ENCODE assay signal across 16 cellular contexts in genomic region chr5:111237470-111237869, GRCh38. TPM values are rescaled to one million over a fixed set of nuclear protein-coding genes. Genes with fewer than 3 reads are reported as not detected.
DNase-seq lines count a peak whose midpoint lies in the region; ATAC-seq, FAIRE-seq and TF ChIP-seq lines count a peak whose summit lies in the region.
"Had no signal": no experiment of that assay in that cellular context is flagged by ENCODE, and none has a peak within 500 bp of the region (broad histone marks: within the 10 kb centered on the region; RNA-seq: fewer than 3 reads in every experiment).

No MANE protein-coding gene starts in this region.

- H4K20me1 ChIP-seq in Loucy (ENCODE audit: insufficient read depth, low read length, poor library complexity, severe bottlenecking): no peaks in the 10 kb centered on the region
- H4K20me1 ChIP-seq in astrocyte (ENCODE audit: insufficient read depth, low read length): no peaks in the 10 kb centered on the region

- TF ChIP-seq CTCF in Loucy (conservative IDR thresholded peaks at IDR 0.05; ENCODE audit: low read length) (no peak), astrocyte (IDR thresholded peaks at IDR 0.05; ENCODE audit: insufficient read depth, low read depth, low read length) (no peak)

- H3K27me3 ChIP-seq in Loucy (ENCODE audit: insufficient read depth, low read length, poor library complexity, severe bottlenecking) (no peaks in the 10 kb centered on the region), astrocyte (ENCODE audit: insufficient read depth, low read length) (no peaks in the 10 kb centered on the region)
- H3K27me3 ChIP-seq: body of pancreas had no signal

- H3K36me3 Mint-ChIP-seq in activated T-cell treated with anti-CD3 and anti-CD28 coated beads, Interleukin-2, amount 50 U/mL, for 72 hours (ENCODE audit: insufficient read depth in 2 of 2): peaks cover 0 to 3% of the 10 kb centered on the region in 2 donors
- H3K36me3 Mint-ChIP-seq in astrocyte (ENCODE audit: low read depth, unreplicated experiment): peaks cover 2% of the 10 kb centered on the region

- H3K4me3 ChIP-seq in Loucy (ENCODE audit: low read length, poor library complexity, severe bottlenecking): peak overlapping the region; percentile 17
- no peak overlapping the region for H3K4me3 ChIP-seq in astrocyte (ENCODE audit: insufficient read depth, low read depth, low read length)
- H3K4me3 ChIP-seq: body of pancreas, HAP-1, SK-N-MC had no signal

- DNase-seq in activated T-cell treated with anti-CD3 and anti-CD28 coated beads, Interleukin-2, amount 50 U/mL, for 72 hours: no peak
- DNase-seq in activated T-cell treated with anti-CD3 and anti-CD28 coated beads, Interleukin-2, amount 50 U/mL, for 48 hours: no peak
- DNase-seq in astrocyte (ENCODE audit: low read depth) (peak; percentile 47), renal cortical epithelial cell (ENCODE audit: low read depth) (peak; percentile 10), GOT3 (lab: John Stamatoyannopoulos, UW) (no peak), Ammon's horn (ENCODE audit: low spot score) (no peak)
- DNase-seq: body of pancreas, KBM-7, midbrain, NCI-H1105 treated with DMSO at 0.1 percent for 48 hours, NCI-H226, small intestine had no signal

- FAIRE-seq in astrocyte (lab: Jason Lieb, UNC): no peak
- FAIRE-seq: small intestine had no signal

- H3K9me2 ChIP-seq in Loucy (replicated peaks; ENCODE audit: low read depth, low read length): no peaks in the 10 kb centered on the region

- no peaks in the 10 kb centered on the region for H3K9me3 ChIP-seq in Loucy (ENCODE audit: insufficient read depth, low read depth, low read length)
- no peaks in the 10 kb centered on the region for H3K9me3 ChIP-seq in astrocyte (ENCODE audit: insufficient read depth, low read depth, low read length)
- H3K9me3 ChIP-seq: body of pancreas, HAP-1 had no signal

- H3K4me2 ChIP-seq in Loucy (ENCODE audit: low read depth, low read length, poor library complexity, severe bottlenecking) (peak overlapping the region; percentile 96), astrocyte (ENCODE audit: low read length) (peak overlapping the region; percentile 33)

- no peak overlapping the region for H3K27ac ChIP-seq in astrocyte (ENCODE audit: low read depth, low read length)
- H3K27ac ChIP-seq: body of pancreas, SK-N-MC had no signal

- no peaks in the 10 kb centered on the region for H3F3A ChIP-seq in Loucy (ENCODE audit: low read depth)

- H3K9me3 Mint-ChIP-seq in activated T-cell treated with anti-CD3 and anti-CD28 coated beads, Interleukin-2, amount 50 U/mL, for 72 hours: no peaks in the 10 kb centered on the region
- no peaks in the 10 kb centered on the region for H3K9me3 Mint-ChIP-seq in astrocyte (ENCODE audit: unreplicated experiment)

- no peak overlapping the region for H2AFZ ChIP-seq in Loucy (ENCODE audit: low read length)
- no peak overlapping the region for H2AFZ ChIP-seq in astrocyte (ENCODE audit: low read depth, low read length)

- peak; percentile 20 to 45 for ATAC-seq in activated T-cell treated with anti-CD3 and anti-CD28 coated beads, Interleukin-2, amount 50 U/mL, for 72 hours (replicated peaks in 1 of 2)
- no peak for ATAC-seq in GM21381 (IDR thresholded peaks at IDR 0.05; ENCODE audit: unreplicated experiment)
- ATAC-seq: body of pancreas had no signal

- H3K27me3 Mint-ChIP-seq in activated T-cell treated with anti-CD3 and anti-CD28 coated beads, Interleukin-2, amount 50 U/mL, for 72 hours (ENCODE audit: low read depth): no peaks in the 10 kb centered on the region
- H3K27me3 Mint-ChIP-seq in astrocyte (ENCODE audit: low read depth, unreplicated experiment): peaks cover 2% of the 10 kb centered on the region

- H3K79me2 ChIP-seq in Loucy (ENCODE audit: insufficient read depth, low read length) (peaks cover 83% of the 10 kb centered on the region), astrocyte (ENCODE audit: insufficient read depth, low read length) (no peaks in the 10 kb centered on the region)

- H3K4me3 Mint-ChIP-seq in activated T-cell treated with anti-CD3 and anti-CD28 coated beads, Interleukin-2, amount 50 U/mL, for 72 hours: peak overlapping the region; percentile 75 to 86
- no peak overlapping the region for H3K4me3 Mint-ChIP-seq in astrocyte (ENCODE audit: unreplicated experiment)

- H3K4me1 Mint-ChIP-seq in activated T-cell treated with anti-CD3 and anti-CD28 coated beads, Interleukin-2, amount 50 U/mL, for 72 hours (ENCODE audit: low read depth): peaks cover 100% of the 10 kb centered on the region
- peaks cover 12% of the 10 kb centered on the region for H3K4me1 Mint-ChIP-seq in astrocyte (ENCODE audit: low read depth, unreplicated experiment)

- H3K4me1 ChIP-seq in Loucy (ENCODE audit: insufficient read depth, low read length, poor library complexity, severe bottlenecking) (peaks cover 58% of the 10 kb centered on the region), astrocyte (ENCODE audit: insufficient read depth, low read length) (no peaks in the 10 kb centered on the region)
- H3K4me1 ChIP-seq: body of pancreas, HAP-1 had no signal

- peak overlapping the region; percentile 75 for H3K27ac Mint-ChIP-seq in activated T-cell treated with anti-CD3 and anti-CD28 coated beads, Interleukin-2, amount 50 U/mL, for 72 hours
- peak overlapping the region; percentile 77 for H3K27ac Mint-ChIP-seq in astrocyte (ENCODE audit: unreplicated experiment)

- H3K36me3 ChIP-seq in Loucy (ENCODE audit: insufficient read depth, low read length) (no peaks in the 10 kb centered on the region), astrocyte (ENCODE audit: insufficient read depth, low read length) (no peaks in the 10 kb centered on the region)
- H3K36me3 ChIP-seq: HAP-1 had no signal

- H3K9ac ChIP-seq in Loucy (ENCODE audit: low read depth, low read length, poor library complexity, severe bottlenecking) (peak overlapping the region; percentile 31), astrocyte (ENCODE audit: low read length) (no peak overlapping the region)

RNA-seq across cellular contexts. Expression of gene CAMK4, which starts 13.3 kb away (rescaled TPM):
- total RNA-seq in activated T-cell treated with anti-CD3 and anti-CD28 coated beads, Interleukin-2, amount 50 U/mL, for 72 hours: 10 to 100 TPM; 56.1 to 96.0 TPM
- total RNA-seq in astrocyte (3.5 and 3.8 TPM in 2 replicates), renal cortical epithelial cell (0.20 and 1.6 TPM in 2 replicates)

Comparison
In these comparisons a context has a peak if more than half of its experiments do, and no peak if none do; other contexts are left out.
1. DNase-seq: peak in astrocyte (single experiment) and renal cortical epithelial cell (single experiment); none in activated T-cell treated with anti-CD3 and anti-CD28 coated beads, Interleukin-2, amount 50 U/mL, for 72 hours (0 of 2), activated T-cell treated with anti-CD3 and anti-CD28 coated beads, Interleukin-2, amount 50 U/mL, for 48 hours (0 of 2), GOT3 (single experiment) and Ammon's horn (single experiment).
2. RNA of gene CAMK4, which starts 13.3 kb away (total RNA-seq): 56.1 to 96.0 TPM in activated T-cell treated with anti-CD3 and anti-CD28 coated beads, Interleukin-2, amount 50 U/mL, for 72 hours; 3.5 to 3.8 TPM in astrocyte and 0.20 to 1.6 TPM in renal cortical epithelial cell; every median in the first group is over 10 times any median in the second.